8 cellular contexts compared by ENCODE assay signal in genomic region chr9:128690684-128691034, GRCh38. TPM values are rescaled to one million over a fixed set of nuclear protein-coding genes. Genes with fewer than 3 reads are reported as not detected.
A peak's percentile ranks its signal among the peaks of the same experiment; 100 is the strongest.
DNase-seq lines count a peak whose midpoint lies in the region; ATAC-seq and TF ChIP-seq lines count a peak whose summit lies in the region.

No MANE protein-coding gene starts in this region.

- intact Hi-C loops in lower leg skin (cut with DNase I; ENCODE audit: low total_unique reads) (no loop called here), thyroid gland (cut with DNase I) (no loop called here)

- ATAC-seq in activated T-cell treated with anti-CD3 and anti-CD28 coated beads, Interleukin-2, amount 50 U/mL, for 4 hours, result no peak

- peak overlapping the region in 2 of 3 donors; percentile 12 to 52 for H3K27ac ChIP-seq in thyroid gland

- TF ChIP-seq CTCF in astrocyte of the cerebellum (IDR thresholded peaks at IDR 0.05; ENCODE audit: low read depth, low read length, missing control alignments), result no peak
- no peak for TF ChIP-seq CTCF in lower leg skin (IDR thresholded peaks at IDR 0.05)
- no peak for TF ChIP-seq CTCF in thyroid gland (IDR thresholded peaks at IDR 0.05)

- TF ChIP-seq POLR2A in lower leg skin (IDR thresholded peaks at IDR 0.05), result no peak
- TF ChIP-seq POLR2A in thyroid gland (IDR thresholded peaks at IDR 0.05), result no peak

- peaks cover 41% of the 10 kb centered on the region for H3K4me1 Mint-ChIP-seq in activated T-cell treated with anti-CD3 and anti-CD28 coated beads, Interleukin-2, amount 50 U/mL, for 4 hours (ENCODE audit: low read depth)

- DNase-seq in activated T-cell treated with anti-CD3 and anti-CD28 coated beads, Interleukin-2, amount 50 U/mL, for 4 hours, result no peak
- DNase-seq in activated T-cell treated with anti-CD3 and anti-CD28 coated beads for 4 hours, result no peak
- no peak for DNase-seq in astrocyte of the cerebellum (ENCODE audit: low read depth)
- DNase-seq in lower leg skin (ENCODE audit: low spot score in 2 of 2), result no peak
- no peak for DNase-seq in thyroid gland
- no peak for DNase-seq in DMS79 (lab: John Stamatoyannopoulos, UW)
- DNase-seq in amniotic stem cell (lab: John Stamatoyannopoulos, UW), result no peak
- no peak for DNase-seq in globus pallidus (ENCODE audit: low spot score)

- peaks cover 30% of the 10 kb centered on the region for H3K36me3 Mint-ChIP-seq in activated T-cell treated with anti-CD3 and anti-CD28 coated beads, Interleukin-2, amount 50 U/mL, for 4 hours (ENCODE audit: insufficient read depth)

- no peaks in the 10 kb centered on the region for H3K27me3 ChIP-seq in thyroid gland

- H3K4me1 ChIP-seq in thyroid gland, result peaks cover 26 to 31% of the 10 kb centered on the region in 2 donors

- no peaks in the 10 kb centered on the region for H3K9me3 ChIP-seq in thyroid gland

- no peaks in the 10 kb centered on the region for H3K27me3 Mint-ChIP-seq in activated T-cell treated with anti-CD3 and anti-CD28 coated beads, Interleukin-2, amount 50 U/mL, for 4 hours (ENCODE audit: low read depth)

- in situ Hi-C loops in astrocyte of the cerebellum (cut with HindIII; ENCODE audit: low sequenced_read_pairs), result loop anchor here (10.0 kb wide), 1 partner anchor 66 kb away; no protein-coding TSS in a partner anchor

- no peaks in the 10 kb centered on the region for H3K9me3 Mint-ChIP-seq in activated T-cell treated with anti-CD3 and anti-CD28 coated beads, Interleukin-2, amount 50 U/mL, for 4 hours

- H3K4me3 ChIP-seq in astrocyte of the cerebellum (ENCODE audit: low read depth, low read length), result peak overlapping the region; percentile 96
- peak overlapping the region; percentile 70 for H3K4me3 ChIP-seq in lower leg skin (ENCODE audit: low read depth, poor library complexity, severe bottlenecking)
- peak overlapping the region; percentile 19 to 89 (median 43) for H3K4me3 ChIP-seq in thyroid gland (replicated peaks in 1 of 3)

- H3K36me3 ChIP-seq in thyroid gland, result peaks cover 28 to 38% of the 10 kb centered on the region in 2 donors

- WGBS in lower leg skin, 2 donors, result 9 to 11% methylated on average over 5 of the region's 5 CpGs
- WGBS in thyroid gland, 2 donors, result 19 to 20% methylated on average over 5 of the region's 5 CpGs

- H3K4me3 Mint-ChIP-seq in activated T-cell treated with anti-CD3 and anti-CD28 coated beads, Interleukin-2, amount 50 U/mL, for 4 hours, result peak overlapping the region; percentile 100

RNA-seq across cellular contexts. Expression of gene SET, which starts 1.6 kb away (rescaled TPM):
- 100 to 1,000 TPM; 761 to 865 (median 792) TPM for total RNA-seq in activated T-cell treated with anti-CD3 and anti-CD28 coated beads, Interleukin-2, amount 50 U/mL, for 4 hours
- total RNA-seq in lower leg skin (100 to 1,000 TPM; 135 to 220 (median 178) TPM), thyroid gland (100 to 1,000 TPM; 173 to 217 (median 202) TPM)

RNA-seq across cellular contexts. Expression of gene PKN3, which starts 11.6 kb away (rescaled TPM):
- 10 to 100 TPM in 1 of 3 donors, 1 to 10 TPM in 2; 5.5 to 10.1 (median 8.1) TPM for total RNA-seq in activated T-cell treated with anti-CD3 and anti-CD28 coated beads, Interleukin-2, amount 50 U/mL, for 4 hours
- total RNA-seq in lower leg skin (1 to 10 TPM; 2.4 to 8.4 (median 4.1) TPM), thyroid gland (1 to 10 TPM; 4.4 to 7.6 (median 6.4) TPM)

RNA-seq across cellular contexts. Expression of gene ZDHHC12, which starts 33.3 kb away (rescaled TPM):
- 10 to 100 TPM; 41.7 to 44.9 (median 43.3) TPM for total RNA-seq in activated T-cell treated with anti-CD3 and anti-CD28 coated beads, Interleukin-2, amount 50 U/mL, for 4 hours
- total RNA-seq in lower leg skin (10 to 100 TPM; 68.3 to 95.7 (median 84.1) TPM), thyroid gland (10 to 100 TPM; 21.2 to 45.7 (median 33.7) TPM)

RNA-seq across cellular contexts. Expression of gene DYNC2I2, which starts 34.0 kb away (rescaled TPM):
- total RNA-seq in activated T-cell treated with anti-CD3 and anti-CD28 coated beads, Interleukin-2, amount 50 U/mL, for 4 hours, result 10 to 100 TPM; 27.4 to 37.4 (median 32.0) TPM
- 10 to 100 TPM; 36.6 to 46.8 (median 44.0) TPM for total RNA-seq in lower leg skin
- total RNA-seq in thyroid gland, result 100 to 1,000 TPM in 2 of 4 donors, 10 to 100 TPM in 2; 86.1 to 179 (median 132) TPM

Comparison
In these comparisons a context has a peak if more than half of its experiments do, and no peak if none do; other contexts are left out.
1. H3K4me3 ChIP-seq: peak in every context shown above with its lines; median percentile 96 in astrocyte of the cerebellum; 70 in lower leg skin; 43 in thyroid gland.